In the genomic region with DNA sequence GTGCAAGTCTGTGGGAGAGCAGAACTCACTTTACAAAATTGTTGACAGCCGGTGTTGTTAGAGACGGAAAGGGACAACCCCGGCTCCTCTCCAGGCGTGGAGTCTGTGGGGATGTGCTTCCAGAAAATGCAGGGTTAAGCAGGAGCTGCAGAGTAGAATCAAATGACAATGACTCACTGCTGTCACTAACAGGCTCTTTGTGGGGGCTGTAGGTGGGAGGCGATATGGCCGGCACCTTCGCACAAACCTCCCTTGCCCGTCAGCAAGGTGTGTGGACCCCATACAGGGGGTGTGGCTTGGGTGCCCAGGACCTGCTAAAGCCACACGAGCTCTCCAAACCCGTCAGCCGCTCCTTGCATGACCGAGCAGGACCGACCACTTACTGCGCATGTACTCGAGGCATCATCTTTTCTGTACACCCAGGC, we compare ENCODE assay signal across 1 cellular context.
TF ChIP-seq lines count a peak whose summit lies in the region.

No MANE protein-coding gene starts in this region.

TF ChIP-seq in HCT116, 20 proteins besides CTCF, POLR2A, EP300 and RAD21:
- TF ChIP-seq SRF (IDR thresholded peaks at IDR 0.05; ENCODE audit: low read depth) (no peak), YY1 (IDR thresholded peaks at IDR 0.05; ENCODE audit: extremely low read depth, insufficient replicate concordance, low read depth, low read length) (no peak), FOSL1 (IDR thresholded peaks at IDR 0.05; ENCODE audit: low read depth) (no peak), REST (IDR thresholded peaks at IDR 0.05; ENCODE audit: low read depth) (no peak), EGR1 (IDR thresholded peaks at IDR 0.05; ENCODE audit: low read depth) (no peak), ZNF274 (IDR thresholded peaks at IDR 0.05; ENCODE audit: low read depth, low read length) (no peak), ZFX (IDR thresholded peaks at IDR 0.05) (no peak), MAX (IDR thresholded peaks at IDR 0.05) (no peak), JUND (IDR thresholded peaks at IDR 0.05) (no peak), EZH2 (IDR thresholded peaks at IDR 0.05) (no peak), ZBTB33 (IDR thresholded peaks at IDR 0.05; ENCODE audit: extremely low read depth, insufficient replicate concordance, low read length) (no peak), ELF1 (IDR thresholded peaks at IDR 0.05; ENCODE audit: borderline replicate concordance, low read depth) (no peak), CEBPB (IDR thresholded peaks at IDR 0.05; ENCODE audit: low read depth) (no peak), TCF7L2 (IDR thresholded peaks at IDR 0.05; ENCODE audit: borderline replicate concordance, extremely low read depth, insufficient read depth, insufficient read length) (no peak), SIN3A (IDR thresholded peaks at IDR 0.05; ENCODE audit: low read depth) (no peak), CBX3 (IDR thresholded peaks at IDR 0.05; ENCODE audit: low read depth) (no peak), SP1 (IDR thresholded peaks at IDR 0.05; ENCODE audit: low read depth) (no peak)
- TF ChIP-seq, protein P1, sequence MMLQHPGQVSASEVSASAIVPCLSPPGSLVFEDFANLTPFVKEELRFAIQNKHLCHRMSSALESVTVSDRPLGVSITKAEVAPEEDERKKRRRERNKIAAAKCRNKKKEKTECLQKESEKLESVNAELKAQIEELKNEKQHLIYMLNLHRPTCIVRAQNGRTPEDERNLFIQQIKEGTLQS (IDR thresholded peaks at IDR 0.05): no peak
